In genomic region chr5:38267372-38267771, GRCh38 we compare ENCODE assay signal across 21 cellular contexts. TPM values are rescaled to one million over a fixed set of nuclear protein-coding genes. Genes with fewer than 3 reads are reported as not detected.
DNase-seq lines count a peak whose midpoint lies in the region; ATAC-seq, FAIRE-seq and TF ChIP-seq lines count a peak whose summit lies in the region.
"Had no signal": no experiment of that assay in that cellular context is flagged by ENCODE, and none has a peak within 500 bp of the region (broad histone marks: within the 10 kb centered on the region; RNA-seq: fewer than 3 reads in every experiment).

No MANE protein-coding gene starts in this region.

- ATAC-seq in SK-N-SH treated with all-trans-retinoic acid at 6 μM for 48 hours (no peak), pancreas (no peak)
- ATAC-seq: A549 had no signal

- TF ChIP-seq RAD21 in SK-N-SH (IDR thresholded peaks at IDR 0.05; ENCODE audit: low read length) = no peak

- no peaks in the 10 kb centered on the region for H3K36me3 ChIP-seq in SK-N-SH (replicated peaks in 1 of 2; ENCODE audit: control insufficient read depth in 1 of 2, insufficient read depth in 2 of 2, low read length in 1 of 2)
- H3K36me3 ChIP-seq in pancreas = no peaks in the 10 kb centered on the region
- no peaks in the 10 kb centered on the region for H3K36me3 ChIP-seq in mammary epithelial cell (ENCODE audit: insufficient read depth, low read length)

- intact Hi-C loops in pancreas (cut with DNase I) (no loop called here), mammary epithelial cell (cut with micrococcal nuclease) (loop anchor here (5.0 kb wide), 2 partner anchors 80 to 540 kb away; no protein-coding TSS in a partner anchor)

- peaks cover 4% of the 10 kb centered on the region for H3K27me3 Mint-ChIP-seq in glutamatergic neuron (ENCODE audit: unreplicated experiment)

- dilution Hi-C loops in mammary epithelial cell (cut with HindIII; ENCODE audit: low sequenced_read_pairs) = no loop called here

- H3K27ac ChIP-seq in SK-N-SH (ENCODE audit: low read depth in 2 of 2, low read length in 1 of 2) = no peak overlapping the region
- H3K27ac ChIP-seq in pancreas = no peak overlapping the region
- no peak overlapping the region for H3K27ac ChIP-seq in mammary epithelial cell (ENCODE audit: insufficient read depth, low read depth, low read length)
- H3K27ac ChIP-seq: 22Rv1, A549, C4-2B, HL-60 had no signal

- H3K4me1 ChIP-seq in SK-N-SH (ENCODE audit: control insufficient read depth in 1 of 2, insufficient read depth in 2 of 2, low read depth in 1 of 2, low read length in 1 of 2) = peaks cover 0 to 6% of the 10 kb centered on the region in 2 experiments; a peak in 2 of 4 replicates
- H3K4me1 ChIP-seq in pancreas = no peaks in the 10 kb centered on the region
- H3K4me1 ChIP-seq in mammary epithelial cell (ENCODE audit: insufficient read depth, low read length) = no peaks in the 10 kb centered on the region
- H3K4me1 ChIP-seq: A549, Caco-2 had no signal

- H2AFZ ChIP-seq in SK-N-SH (ENCODE audit: low read depth) (no peak overlapping the region), mammary epithelial cell (ENCODE audit: low read depth, low read length) (no peak overlapping the region)

- H3K27me3 ChIP-seq in SK-N-SH (ENCODE audit: insufficient read depth) (peaks cover 10% of the 10 kb centered on the region; the same call in 1 of the 2 replicates), pancreas (peaks cover 0 to 10% (median 2%) of the 10 kb centered on the region in 4 donors), mammary epithelial cell (ENCODE audit: insufficient read depth, low read length) (no peaks in the 10 kb centered on the region)

- H3F3A ChIP-seq in SK-N-SH (replicated peaks; ENCODE audit: insufficient read depth) = no peaks in the 10 kb centered on the region

- no peaks in the 10 kb centered on the region for H3K36me3 Mint-ChIP-seq in glutamatergic neuron (ENCODE audit: unreplicated experiment)

- H3K9ac ChIP-seq in SK-N-SH (no peak overlapping the region), mammary epithelial cell (ENCODE audit: insufficient read depth, low read length) (no peak overlapping the region)

- peaks cover 17% of the 10 kb centered on the region for H3K4me1 Mint-ChIP-seq in glutamatergic neuron (ENCODE audit: low read depth, unreplicated experiment)

- no peak for FAIRE-seq in pancreas (lab: Jason Lieb, UNC)
- FAIRE-seq: A549, G401.6, GM12891, GM19239, H1 had no signal

- TF ChIP-seq CTCF in SK-N-SH (IDR thresholded peaks at IDR 0.05) = no peak
- TF ChIP-seq CTCF in glutamatergic neuron (IDR thresholded peaks at IDR 0.05; ENCODE audit: partially characterized antibody, unreplicated experiment) = no peak
- no peak for TF ChIP-seq CTCF in pancreas (IDR thresholded peaks at IDR 0.05)
- TF ChIP-seq CTCF in mammary epithelial cell (conservative IDR thresholded peaks at IDR 0.05 in 1 of 2, IDR thresholded peaks at IDR 0.05 in 1 of 2; ENCODE audit: extremely low read depth in 1 of 2, insufficient read depth in 1 of 2, low read depth in 1 of 2, low read length in 2 of 2) = no peak

- TF ChIP-seq EP300 in SK-N-SH (IDR thresholded peaks at IDR 0.05; ENCODE audit: borderline replicate concordance in 1 of 2, low read depth in 1 of 2, low read length in 1 of 2) = no peak

- H3K79me2 ChIP-seq in SK-N-SH (ENCODE audit: insufficient read depth) (no peaks in the 10 kb centered on the region), mammary epithelial cell (ENCODE audit: insufficient read depth, low read length) (no peaks in the 10 kb centered on the region)

- CTCF ChIA-PET in SK-N-SH (lab: Yijun Ruan, JAX) = interaction anchor here (1.0 to 4.2 kb wide), 6 partner anchors 14 to 543 kb away, joined by 3 to 37 read pairs (median 24); no protein-coding TSS in a partner anchor
- CTCF ChIA-PET in mammary epithelial cell (lab: Charles Lee; ENCODE audit: low non-redundant PET) = no interaction called here

- H3K9me3 ChIP-seq in SK-N-SH = no peaks in the 10 kb centered on the region
- H3K9me3 ChIP-seq in pancreas = no peaks in the 10 kb centered on the region
- H3K9me3 ChIP-seq in mammary epithelial cell (replicated peaks; ENCODE audit: insufficient read depth, low read length) = no peaks in the 10 kb centered on the region
- H3K9me3 ChIP-seq: A549, Caco-2 had no signal

- H3K9me2 ChIP-seq in SK-N-SH = no peaks in the 10 kb centered on the region

- H3K4me3 Mint-ChIP-seq in glutamatergic neuron (ENCODE audit: unreplicated experiment) = no peak overlapping the region
- H3K4me3 Mint-ChIP-seq: CD4-positive, alpha-beta T cell; H9 had no signal

- DNase-seq in SK-N-SH (no peak), NCI-H2171 treated with DMSO at 0.1 percent for 48 hours (lab: John Stamatoyannopoulos, UW) (peak; percentile 99), NCI-H82 (lab: John Stamatoyannopoulos, UW) (peak; percentile 98), glutamatergic neuron (no peak), NCI-H1694 treated with DMSO at 0.1 percent for 48 hours (lab: John Stamatoyannopoulos, UW) (no peak), pancreas (no peak), mammary epithelial cell (no peak)
- DNase-seq: AML-193; Caco-2; CD4-positive, alpha-beta T cell; H9 had no signal

- no TSS peak for BruUV-seq in mammary epithelial cell (replicated peaks; lab: Mats Ljungman, UMichigan)

- in situ Hi-C loops in mammary epithelial cell (cut with MboI; ENCODE audit: low sequenced_read_pairs in 2 of 2) = loop anchor here in 1 of 2 donors (10.0 to 25.0 kb wide), 2 partner anchors 137 to 545 kb away; no protein-coding TSS in a partner anchor

- peak overlapping the region; percentile 73 for H3K27ac Mint-ChIP-seq in glutamatergic neuron (ENCODE audit: unreplicated experiment)
- H3K27ac Mint-ChIP-seq: CD4-positive, alpha-beta T cell; H9 had no signal

- H4K20me1 ChIP-seq in SK-N-SH (ENCODE audit: insufficient read depth) (no peaks in the 10 kb centered on the region), mammary epithelial cell (ENCODE audit: insufficient read depth, low read length) (no peaks in the 10 kb centered on the region)

- H3K4me3 ChIP-seq in SK-N-SH (ENCODE audit: low read depth in 2 of 2, low read length in 1 of 2) (no peak overlapping the region), pancreas (no peak overlapping the region), mammary epithelial cell (replicated peaks in 1 of 3; ENCODE audit: insufficient read depth in 1 of 3, low read depth in 2 of 3, low read length in 3 of 3) (no peak overlapping the region)
- H3K4me3 ChIP-seq: A549 had no signal

- WGBS in SK-N-SH (ENCODE audit: low lambda C conversion rate) = 33% methylated on average over 2 of the region's 2 CpGs
- 47 to 57% methylated on average over 2 of the region's 2 CpGs for WGBS in pancreas, 2 donors
- 80% methylated on average over 2 of the region's 2 CpGs for WGBS in mammary epithelial cell (ENCODE audit: low coverage, missing lambda C conversion rate)

- POLR2A ChIA-PET in SK-N-SH (lab: Yijun Ruan, JAX) = no interaction called here

- H3K4me2 ChIP-seq in SK-N-SH (no peak overlapping the region), mammary epithelial cell (ENCODE audit: insufficient read depth, low read depth, low read length) (no peak overlapping the region)
- H3K4me2 ChIP-seq: A549 had no signal

- peaks cover 2% of the 10 kb centered on the region for H3K9me3 Mint-ChIP-seq in glutamatergic neuron (ENCODE audit: unreplicated experiment)
- H3K9me3 Mint-ChIP-seq: H9 had no signal

TF ChIP-seq in SK-N-SH, 30 proteins besides CTCF, POLR2A, EP300 and RAD21:
- TF ChIP-seq, protein P1, sequence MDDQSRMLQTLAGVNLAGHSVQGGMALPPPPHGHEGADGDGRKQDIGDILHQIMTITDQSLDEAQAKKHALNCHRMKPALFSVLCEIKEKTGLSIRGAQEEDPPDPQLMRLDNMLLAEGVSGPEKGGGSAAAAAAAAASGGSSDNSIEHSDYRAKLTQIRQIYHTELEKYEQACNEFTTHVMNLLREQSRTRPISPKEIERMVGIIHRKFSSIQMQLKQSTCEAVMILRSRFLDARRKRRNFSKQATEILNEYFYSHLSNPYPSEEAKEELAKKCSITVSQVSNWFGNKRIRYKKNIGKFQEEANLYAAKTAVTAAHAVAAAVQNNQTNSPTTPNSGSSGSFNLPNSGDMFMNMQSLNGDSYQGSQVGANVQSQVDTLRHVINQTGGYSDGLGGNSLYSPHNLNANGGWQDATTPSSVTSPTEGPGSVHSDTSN (IDR thresholded peaks at IDR 0.05) = no peak
- peak; percentile 38 for TF ChIP-seq GATA2 (CRISPR knock-in tag; IDR thresholded peaks at IDR 0.05)
TF ChIP-seq in SK-N-SH: peak in this region for 1.

TF ChIP-seq in SK-N-SH treated with all-trans-retinoic acid at 6 μM for 48 hours, 23 proteins besides CTCF, POLR2A, EP300 and RAD21:
- TF ChIP-seq ESRRG (CRISPR knock-in tag; IDR thresholded peaks at IDR 0.05) (no peak), ZNF8 (CRISPR knock-in tag; IDR thresholded peaks at IDR 0.05) (no peak), ZNF70 (CRISPR knock-in tag; IDR thresholded peaks at IDR 0.05) (no peak)
TF ChIP-seq in SK-N-SH treated with all-trans-retinoic acid at 6 μM for 48 hours: peak in this region for 0.

RNA-seq across cellular contexts. Expression of gene EGFLAM, which starts 9.0 kb away (rescaled TPM):
- polyA plus RNA-seq in SK-N-SH (2012; rRNA removed) = 0.05 and 0.13 TPM in 2 replicates
- 0.06 and 0.07 TPM in 2 replicates for polyA plus RNA-seq in SK-N-SH (2012; cell fraction: cytosol; rRNA removed)
- polyA plus RNA-seq in SK-N-SH (2012; cell fraction: nucleus; rRNA removed) = 0.02 TPM in 1 of 2 replicates, not detected in the other
- total RNA-seq in glutamatergic neuron (ENCODE audit: unreplicated experiment) = 13.2 TPM
- total RNA-seq in pancreas = 1 to 10 TPM in 3 of 6 donors, under 1 TPM in 3; 0.73 to 1.2 (median 1.1) TPM
- polyA plus RNA-seq in pancreas = 1 to 10 TPM; 1.5 to 2.4 TPM
- total RNA-seq in mammary epithelial cell = 10 to 100 TPM; 20.6 to 26.0 TPM
- polyA plus RNA-seq in mammary epithelial cell = 0.10 TPM
- not detected for polyA minus RNA-seq in mammary epithelial cell
- total RNA-seq: Caco-2; CD4-positive, alpha-beta T cell; HT1080 had no signal

Comparison
In these comparisons a context has a peak if more than half of its experiments do, and no peak if none do; other contexts are left out.
1. DNase-seq: peak in NCI-H2171 treated with DMSO at 0.1 percent for 48 hours (single experiment) and NCI-H82 (single experiment); none in SK-N-SH (single experiment), glutamatergic neuron (single experiment), NCI-H1694 treated with DMSO at 0.1 percent for 48 hours (single experiment), pancreas (0 of 6) and mammary epithelial cell (single experiment).